9 cellular contexts compared by ENCODE assay signal in genomic region chr4:107734120-107734519, GRCh38. TPM values are rescaled to one million over a fixed set of nuclear protein-coding genes. Genes with fewer than 3 reads are reported as not detected.
DNase-seq lines count a peak whose midpoint lies in the region; ATAC-seq and TF ChIP-seq lines count a peak whose summit lies in the region.
"Had no signal": no experiment of that assay in that cellular context is flagged by ENCODE, and none has a peak within 500 bp of the region (broad histone marks: within the 10 kb centered on the region; RNA-seq: fewer than 3 reads in every experiment).

No MANE protein-coding gene starts in this region.

- H3K4me3 ChIP-seq in SK-N-SH (ENCODE audit: low read depth in 2 of 2, low read length in 1 of 2) (no peak overlapping the region), tibial nerve (no peak overlapping the region)

- no peaks in the 10 kb centered on the region for H3K27me3 ChIP-seq in SK-N-SH (ENCODE audit: insufficient read depth)
- H3K27me3 ChIP-seq in tibial nerve, result no peaks in the 10 kb centered on the region

- TF ChIP-seq RAD21 in SK-N-SH (IDR thresholded peaks at IDR 0.05; ENCODE audit: low read length), result no peak

- H2AFZ ChIP-seq in SK-N-SH (ENCODE audit: low read depth), result 0 out of 2 replicates have a peak overlapping the region, but pooled peaks have one; percentile 36

- H3K9ac ChIP-seq in SK-N-SH, result no peak overlapping the region

- peak; percentile 47 for DNase-seq in ELF-1 (ENCODE audit: low read depth, low spot score)
- DNase-seq in HEK293T (ENCODE audit: extremely low spot score), result peak; percentile 60
- DNase-seq in SK-N-SH, result peak; percentile 27
- peak; percentile 21 for DNase-seq in left kidney (ENCODE audit: low read depth, low spot score)
- DNase-seq in epidermal melanocyte (ENCODE audit: insufficient read length, low spot score), result no peak
- no peak for DNase-seq in tibial nerve (ENCODE audit: low spot score in 2 of 2)
- DNase-seq: NCI-H1436 had no signal

- POLR2A ChIA-PET in HEK293T (lab: Yijun Ruan, JAX), result interaction anchor here (0.6 kb wide), 1 partner anchor 14 kb away, joined by 3 read pairs; no protein-coding TSS in a partner anchor
- POLR2A ChIA-PET in SK-N-SH (lab: Yijun Ruan, JAX), result interaction anchor here (2.0 kb wide), 1 partner anchor 14 kb away, joined by 7 read pairs; the partner anchor contains the start of gene PAPSS1

- H3F3A ChIP-seq in SK-N-SH (replicated peaks; ENCODE audit: insufficient read depth), result no peaks in the 10 kb centered on the region

- ATAC-seq in HG02870 (IDR thresholded peaks at IDR 0.05; ENCODE audit: unreplicated experiment) (no peak), HG03196 (IDR thresholded peaks at IDR 0.05; ENCODE audit: unreplicated experiment) (no peak)

- no peak overlapping the region for H3K4me2 ChIP-seq in SK-N-SH

- no peak for TF ChIP-seq POLR2A in tibial nerve (IDR thresholded peaks at IDR 0.05)

- H3K9me3 ChIP-seq in SK-N-SH (no peaks in the 10 kb centered on the region), tibial nerve (no peaks in the 10 kb centered on the region)

- no peaks in the 10 kb centered on the region for H3K36me3 ChIP-seq in SK-N-SH (replicated peaks in 1 of 2; ENCODE audit: control insufficient read depth in 1 of 2, insufficient read depth in 2 of 2, low read length in 1 of 2)
- no peaks in the 10 kb centered on the region for H3K36me3 ChIP-seq in tibial nerve

- TF ChIP-seq EP300 in SK-N-SH (IDR thresholded peaks at IDR 0.05; ENCODE audit: borderline replicate concordance in 1 of 2, low read depth in 1 of 2, low read length in 1 of 2) (no peak), tibial nerve (IDR thresholded peaks at IDR 0.05) (no peak)

- TF ChIP-seq CTCF in SK-N-SH (IDR thresholded peaks at IDR 0.05), result peak; percentile 44
- no peak for TF ChIP-seq CTCF in tibial nerve (IDR thresholded peaks at IDR 0.05)

- no peaks in the 10 kb centered on the region for H3K9me2 ChIP-seq in SK-N-SH

- H3K27ac ChIP-seq in SK-N-SH (ENCODE audit: low read depth in 2 of 2, low read length in 1 of 2) (peak overlapping the region in 1 of 2 experiments; percentile 95; a peak in 2 of 4 replicates), tibial nerve (no peak overlapping the region)

- no peaks in the 10 kb centered on the region for H4K20me1 ChIP-seq in SK-N-SH (ENCODE audit: insufficient read depth)

- 50% methylated on average over 3 of the region's 3 CpGs for WGBS in SK-N-SH (ENCODE audit: low lambda C conversion rate)
- 45 to 51% methylated on average over 3 of the region's 3 CpGs for WGBS in tibial nerve, 2 donors

- no peaks in the 10 kb centered on the region for H3K79me2 ChIP-seq in SK-N-SH (ENCODE audit: insufficient read depth)

- CTCF ChIA-PET in HEK293T (lab: Yijun Ruan, JAX) (interaction anchor here (0.6 to 1.6 kb wide), 3 partner anchors 19 to 181 kb away, joined by 3 to 6 read pairs (median 3); no protein-coding TSS in a partner anchor), SK-N-SH (lab: Yijun Ruan, JAX) (interaction anchor here (0.7 to 2.3 kb wide), 7 partner anchors 12 to 700 kb away, joined by 3 to 15 read pairs (median 6); no protein-coding TSS in a partner anchor)

- H3K4me1 ChIP-seq in SK-N-SH (ENCODE audit: control insufficient read depth in 1 of 2, insufficient read depth in 2 of 2, low read depth in 1 of 2, low read length in 1 of 2) (peaks cover 0 to 31% of the 10 kb centered on the region in 2 experiments; a peak in 2 of 4 replicates), tibial nerve (no peaks in the 10 kb centered on the region)

TF ChIP-seq in HEK293T, 16 proteins besides CTCF, POLR2A, EP300 and RAD21:
- no peak for TF ChIP-seq HDGF (IDR thresholded peaks at IDR 0.05; ENCODE audit: borderline replicate concordance)
- TF ChIP-seq PKNOX1 (IDR thresholded peaks at IDR 0.05), result no peak
- no peak for TF ChIP-seq SUZ12 (IDR thresholded peaks at IDR 0.05)
TF ChIP-seq in HEK293T: peak in this region for 0.

TF ChIP-seq in SK-N-SH, 30 proteins besides CTCF, POLR2A, EP300 and RAD21:
- no peak for TF ChIP-seq TEAD4 (IDR thresholded peaks at IDR 0.05; ENCODE audit: borderline replicate concordance, insufficient read depth)
- no peak for TF ChIP-seq ELF1 (IDR thresholded peaks at IDR 0.05)
- TF ChIP-seq FOSL2 (IDR thresholded peaks at IDR 0.05; ENCODE audit: borderline replicate concordance, low read depth), result no peak
- TF ChIP-seq YY1 (IDR thresholded peaks at IDR 0.05; ENCODE audit: low read depth), result no peak
- TF ChIP-seq MEF2A (IDR thresholded peaks at IDR 0.05; ENCODE audit: borderline replicate concordance, low read depth), result no peak
- TF ChIP-seq SMC3 (IDR thresholded peaks at IDR 0.05; ENCODE audit: low read depth, low read length), result no peak
- no peak for TF ChIP-seq ZBTB33 (IDR thresholded peaks at IDR 0.05; ENCODE audit: borderline replicate concordance, low read depth)
- TF ChIP-seq SIN3A (IDR thresholded peaks at IDR 0.05; ENCODE audit: borderline replicate concordance, low read depth, low read length), result no peak
- no peak for TF ChIP-seq CHD2 (IDR thresholded peaks at IDR 0.05; ENCODE audit: low read length, partially characterized antibody)
- TF ChIP-seq MXI1 (IDR thresholded peaks at IDR 0.05; ENCODE audit: low read depth, low read length), result no peak
- TF ChIP-seq MAX (IDR thresholded peaks at IDR 0.05; ENCODE audit: low read depth), result no peak
- no peak for TF ChIP-seq FOXJ3 (CRISPR knock-in tag; IDR thresholded peaks at IDR 0.05)
- no peak for TF ChIP-seq RXRA (IDR thresholded peaks at IDR 0.05; ENCODE audit: borderline replicate concordance, low read depth)
- no peak for TF ChIP-seq TCF12 (IDR thresholded peaks at IDR 0.05)
- TF ChIP-seq TAF1 (IDR thresholded peaks at IDR 0.05; ENCODE audit: borderline replicate concordance, low read depth, low read length), result no peak
- no peak for TF ChIP-seq POLR2AphosphoS5 (IDR thresholded peaks at IDR 0.05; ENCODE audit: low read depth, low read length)
- no peak for TF ChIP-seq PBX3 (IDR thresholded peaks at IDR 0.05)
- no peak for TF ChIP-seq USF1 (IDR thresholded peaks at IDR 0.05; ENCODE audit: borderline replicate concordance, low read depth)
- TF ChIP-seq RFX5 (IDR thresholded peaks at IDR 0.05; ENCODE audit: low read length), result no peak
- TF ChIP-seq FOXM1 (IDR thresholded peaks at IDR 0.05; ENCODE audit: low read depth), result no peak
TF ChIP-seq in SK-N-SH: peak in this region for 0.

RNA-seq across cellular contexts. Expression of gene PAPSS1, which starts 14.1 kb away (rescaled TPM):
- polyA plus RNA-seq in SK-N-SH (2012; rRNA removed), result 70.1 and 94.1 TPM in 2 replicates
- 90.6 and 94.5 TPM in 2 replicates for polyA plus RNA-seq in SK-N-SH (2012; cell fraction: cytosol; rRNA removed)
- 40.9 and 64.5 TPM in 2 replicates for polyA plus RNA-seq in SK-N-SH (2012; cell fraction: nucleus; rRNA removed)
- total RNA-seq in tibial nerve, result 10 to 100 TPM; 40.4 to 80.8 (median 49.5) TPM

Comparison
In these comparisons a context has a peak if more than half of its experiments do, and no peak if none do; other contexts are left out.
1. DNase-seq: peak in ELF-1 (single experiment), HEK293T (single experiment), SK-N-SH (single experiment) and left kidney (single experiment); none in epidermal melanocyte (single experiment) and tibial nerve (0 of 2).